Comparison of ENCODE assay signal across 1 cellular context in the genomic region with DNA sequence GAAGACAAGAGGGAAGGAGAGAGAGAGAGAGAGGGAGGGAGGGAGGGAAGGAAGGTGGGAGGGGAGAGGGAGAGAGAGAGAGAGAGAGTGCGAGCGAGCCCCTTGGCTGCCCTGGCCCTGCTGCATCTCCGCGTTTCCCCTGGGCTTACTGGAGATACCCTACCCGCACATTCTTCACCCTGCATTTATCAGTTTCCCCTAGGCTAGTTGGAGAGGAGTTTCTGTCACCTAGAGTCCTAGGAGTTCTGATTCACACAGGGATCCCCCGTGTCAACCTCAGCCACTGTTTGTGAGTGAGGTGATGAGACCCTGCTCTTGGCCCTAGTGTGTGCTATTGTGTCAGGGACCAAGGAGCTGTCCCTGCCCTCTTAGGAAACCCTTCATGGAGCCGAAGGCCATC.
TF ChIP-seq lines count a peak whose summit lies in the region.

No MANE protein-coding gene starts in this region.

TF ChIP-seq in GM23338, 12 proteins besides CTCF, POLR2A, EP300 and RAD21 (continued from another document):
- TF ChIP-seq, protein P1, sequence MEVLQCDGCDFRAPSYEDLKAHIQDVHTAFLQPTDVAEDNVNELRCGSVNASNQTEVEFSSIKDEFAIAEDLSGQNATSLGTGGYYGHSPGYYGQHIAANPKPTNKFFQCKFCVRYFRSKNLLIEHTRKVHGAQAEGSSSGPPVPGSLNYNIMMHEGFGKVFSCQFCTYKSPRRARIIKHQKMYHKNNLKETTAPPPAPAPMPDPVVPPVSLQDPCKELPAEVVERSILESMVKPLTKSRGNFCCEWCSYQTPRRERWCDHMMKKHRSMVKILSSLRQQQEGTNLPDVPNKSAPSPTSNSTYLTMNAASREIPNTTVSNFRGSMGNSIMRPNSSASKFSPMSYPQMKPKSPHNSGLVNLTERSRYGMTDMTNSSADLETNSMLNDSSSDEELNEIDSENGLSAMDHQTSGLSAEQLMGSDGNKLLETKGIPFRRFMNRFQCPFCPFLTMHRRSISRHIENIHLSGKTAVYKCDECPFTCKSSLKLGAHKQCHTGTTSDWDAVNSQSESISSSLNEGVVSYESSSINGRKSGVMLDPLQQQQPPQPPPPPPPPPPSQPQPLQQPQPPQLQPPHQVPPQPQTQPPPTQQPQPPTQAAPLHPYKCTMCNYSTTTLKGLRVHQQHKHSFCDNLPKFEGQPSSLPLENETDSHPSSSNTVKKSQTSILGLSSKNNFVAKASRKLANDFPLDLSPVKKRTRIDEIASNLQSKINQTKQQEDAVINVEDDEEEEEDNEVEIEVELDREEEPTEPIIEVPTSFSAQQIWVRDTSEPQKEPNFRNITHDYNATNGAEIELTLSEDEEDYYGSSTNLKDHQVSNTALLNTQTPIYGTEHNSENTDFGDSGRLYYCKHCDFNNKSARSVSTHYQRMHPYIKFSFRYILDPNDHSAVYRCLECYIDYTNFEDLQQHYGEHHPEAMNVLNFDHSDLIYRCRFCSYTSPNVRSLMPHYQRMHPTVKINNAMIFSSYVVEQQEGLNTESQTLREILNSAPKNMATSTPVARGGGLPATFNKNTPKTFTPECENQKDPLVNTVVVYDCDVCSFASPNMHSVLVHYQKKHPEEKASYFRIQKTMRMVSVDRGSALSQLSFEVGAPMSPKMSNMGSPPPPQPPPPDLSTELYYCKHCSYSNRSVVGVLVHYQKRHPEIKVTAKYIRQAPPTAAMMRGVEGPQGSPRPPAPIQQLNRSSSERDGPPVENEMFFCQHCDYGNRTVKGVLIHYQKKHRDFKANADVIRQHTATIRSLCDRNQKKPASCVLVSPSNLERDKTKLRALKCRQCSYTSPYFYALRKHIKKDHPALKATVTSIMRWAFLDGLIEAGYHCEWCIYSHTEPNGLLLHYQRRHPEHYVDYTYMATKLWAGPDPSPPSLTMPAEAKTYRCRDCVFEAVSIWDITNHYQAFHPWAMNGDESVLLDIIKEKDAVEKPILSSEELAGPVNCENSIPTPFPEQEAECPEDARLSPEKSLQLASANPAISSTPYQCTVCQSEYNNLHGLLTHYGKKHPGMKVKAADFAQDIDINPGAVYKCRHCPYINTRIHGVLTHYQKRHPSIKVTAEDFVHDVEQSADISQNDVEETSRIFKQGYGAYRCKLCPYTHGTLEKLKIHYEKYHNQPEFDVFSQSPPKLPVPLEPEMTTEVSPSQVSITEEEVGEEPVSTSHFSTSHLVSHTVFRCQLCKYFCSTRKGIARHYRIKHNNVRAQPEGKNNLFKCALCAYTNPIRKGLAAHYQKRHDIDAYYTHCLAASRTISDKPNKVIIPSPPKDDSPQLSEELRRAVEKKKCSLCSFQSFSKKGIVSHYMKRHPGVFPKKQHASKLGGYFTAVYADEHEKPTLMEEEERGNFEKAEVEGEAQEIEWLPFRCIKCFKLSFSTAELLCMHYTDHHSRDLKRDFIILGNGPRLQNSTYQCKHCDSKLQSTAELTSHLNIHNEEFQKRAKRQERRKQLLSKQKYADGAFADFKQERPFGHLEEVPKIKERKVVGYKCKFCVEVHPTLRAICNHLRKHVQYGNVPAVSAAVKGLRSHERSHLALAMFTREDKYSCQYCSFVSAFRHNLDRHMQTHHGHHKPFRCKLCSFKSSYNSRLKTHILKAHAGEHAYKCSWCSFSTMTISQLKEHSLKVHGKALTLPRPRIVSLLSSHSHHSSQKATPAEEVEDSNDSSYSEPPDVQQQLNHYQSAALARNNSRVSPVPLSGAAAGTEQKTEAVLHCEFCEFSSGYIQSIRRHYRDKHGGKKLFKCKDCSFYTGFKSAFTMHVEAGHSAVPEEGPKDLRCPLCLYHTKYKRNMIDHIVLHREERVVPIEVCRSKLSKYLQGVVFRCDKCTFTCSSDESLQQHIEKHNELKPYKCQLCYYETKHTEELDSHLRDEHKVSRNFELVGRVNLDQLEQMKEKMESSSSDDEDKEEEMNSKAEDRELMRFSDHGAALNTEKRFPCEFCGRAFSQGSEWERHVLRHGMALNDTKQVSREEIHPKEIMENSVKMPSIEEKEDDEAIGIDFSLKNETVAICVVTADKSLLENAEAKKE (CRISPR knock-in tag; IDR thresholded peaks at IDR 0.05) = no peak
- TF ChIP-seq EZH2 (IDR thresholded peaks at IDR 0.05; ENCODE audit: low read depth, unreplicated experiment) = no peak
- TF ChIP-seq ZNF331 (CRISPR knock-in tag; IDR thresholded peaks at IDR 0.05; ENCODE audit: low read depth) = no peak
